8 cellular contexts compared by ENCODE assay signal in the genomic region with DNA sequence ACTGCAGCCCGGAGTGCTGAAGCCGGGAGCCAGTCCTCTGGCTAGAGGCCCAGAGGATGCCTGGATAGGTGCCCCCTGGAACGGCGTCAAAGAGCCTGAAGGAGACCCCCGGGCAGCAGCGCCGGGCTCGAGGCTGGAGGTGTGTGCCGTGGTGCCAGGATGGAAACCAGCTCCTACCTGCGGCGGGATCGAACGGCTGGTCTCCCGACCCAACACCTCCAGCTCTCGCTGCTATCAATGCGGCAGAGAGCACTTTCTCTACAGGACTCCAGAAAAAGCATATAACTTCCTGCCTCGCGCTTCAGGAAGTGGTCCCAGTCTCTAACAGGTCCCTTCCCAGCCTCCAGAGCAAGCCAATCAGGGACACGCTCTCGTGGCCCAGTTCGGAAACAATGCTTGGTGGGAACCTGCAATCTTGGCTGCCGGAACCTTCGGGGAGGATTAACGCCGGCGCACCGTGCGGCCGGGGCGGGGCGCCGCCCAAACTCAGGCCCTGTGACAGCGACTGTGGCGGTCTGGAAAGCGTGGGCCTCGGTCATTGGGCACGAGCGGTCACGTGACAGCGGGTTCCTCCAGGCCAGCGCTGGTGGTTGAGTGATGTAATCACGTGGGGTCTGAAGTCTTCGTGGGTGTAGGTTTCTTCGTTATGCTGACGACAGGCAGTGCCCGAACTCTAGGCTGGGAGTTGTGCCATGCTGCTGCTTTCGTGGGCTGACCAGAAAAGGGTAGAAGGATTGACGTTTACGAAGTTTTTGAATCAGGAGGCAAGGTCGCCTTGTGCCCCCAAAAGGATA. TPM values are rescaled to one million over a fixed set of nuclear protein-coding genes. Genes with fewer than 3 reads are reported as not detected.
DNase-seq lines count a peak whose midpoint lies in the region; ATAC-seq, FAIRE-seq and TF ChIP-seq lines count a peak whose summit lies in the region.

A gene (minus strand): TSS at position 281 of the 794 bp plus-strand sequence. CDS start 430 bp downstream, outside the sequence.

- H3K4me1 ChIP-seq in iPS-20b (ENCODE audit: insufficient read depth, low read length) = peaks cover 12% of the 10 kb centered on the region

- H3K27me3 ChIP-seq in bronchial epithelial cell (ENCODE audit: control insufficient read depth, insufficient read depth, low read length) (no peaks in the 10 kb centered on the region), iPS-20b (ENCODE audit: insufficient read depth, low read length) (no peaks in the 10 kb centered on the region)

- POLR2A ChIA-PET in AG04449 (lab: Yijun Ruan, JAX) = interaction anchor here (1.3 kb wide), 2 partner anchors 17 to 49 kb away, joined by 4 read pairs; a partner anchor contains a TSS

- TF ChIP-seq CTCF in AG04449 (IDR thresholded peaks at IDR 0.05; ENCODE audit: insufficient read depth, low read length, missing control alignments) (no peak), WI38 (IDR thresholded peaks at IDR 0.05; ENCODE audit: low read depth, low read length) (no peak), bronchial epithelial cell (IDR thresholded peaks at IDR 0.05; ENCODE audit: insufficient read depth, low read length, severe bottlenecking) (no peak)

- H3K9ac ChIP-seq in iPS-20b (ENCODE audit: low read depth, low read length) = peak within 1 kb of the TSS; percentile 87

- peak; percentile 96 for ATAC-seq in GM18907 (IDR thresholded peaks at IDR 0.05; ENCODE audit: unreplicated experiment)
- peak; percentile 94 for ATAC-seq in HG03159 (IDR thresholded peaks at IDR 0.05; ENCODE audit: unreplicated experiment)

- H3K36me3 ChIP-seq in bronchial epithelial cell (ENCODE audit: control insufficient read depth, insufficient read depth, low read length) (no peaks in the 10 kb centered on the region), iPS-20b (ENCODE audit: insufficient read depth, low read depth, low read length) (no peaks in the 10 kb centered on the region)

- no peak within 1 kb of the TSS for H3K27ac ChIP-seq in iPS-20b (ENCODE audit: low read length)
- H3K27ac ChIP-seq in skin epidermis = peak within 1 kb of the TSS; percentile 23 to 98 (median 92)

- H3K9me3 ChIP-seq in iPS-20b (ENCODE audit: insufficient read depth, low read depth, low read length) = no peaks in the 10 kb centered on the region

- DNase-seq in AG04449 (ENCODE audit: low read depth, low spot score) (peak; percentile 95), NCI-H2227 treated with DMSO at 0.1 percent for 48 hours (lab: John Stamatoyannopoulos, UW) (peak; percentile 94), bronchial epithelial cell (ENCODE audit: low read depth) (peak; percentile 97)

- FAIRE-seq in bronchial epithelial cell (lab: Jason Lieb, UNC) = peak; percentile 58

- H3K4me3 ChIP-seq in AG04449 (ENCODE audit: low read depth, low read length) (peak within 1 kb of the TSS; percentile 97), WI38 (ENCODE audit: low read depth, low read length) (peak within 1 kb of the TSS; percentile 98), bronchial epithelial cell (ENCODE audit: low read depth, low read length) (peak within 1 kb of the TSS; percentile 93), iPS-20b (ENCODE audit: low read length) (peak within 1 kb of the TSS; percentile 92), skin epidermis (peak within 1 kb of the TSS; percentile 54 to 95 (median 82))

- CTCF ChIA-PET in AG04449 (lab: Yijun Ruan, JAX) = interaction anchor here (1.8 kb wide), 2 partner anchors 15 to 48 kb away, joined by 7 to 8 read pairs; a partner anchor contains a TSS

RNA-seq across cellular contexts. Expression of the gene that starts here (rescaled TPM):
- total RNA-seq in bronchial epithelial cell = 39.7 and 67.7 TPM in 2 replicates
